In genomic region chr5:84249918-84250635, GRCh38 we compare ENCODE assay signal across 11 cellular contexts.
DNase-seq lines count a peak whose midpoint lies in the region; ATAC-seq and TF ChIP-seq lines count a peak whose summit lies in the region.
"Had no signal": no experiment of that assay in that cellular context is flagged by ENCODE, and none has a peak within 500 bp of the region (broad histone marks: within the 10 kb centered on the region; RNA-seq: fewer than 3 reads in every experiment).

No MANE protein-coding gene starts in this region.

- in situ Hi-C loops in SK-MEL-5 (cut with HindIII; ENCODE audit: low pct_unique_long_range_greater_than_20kb, low sequenced_read_pairs) = no loop called here

- no peak for ATAC-seq in GM21717 (IDR thresholded peaks at IDR 0.05; ENCODE audit: unreplicated experiment)
- ATAC-seq in HG02623 (IDR thresholded peaks at IDR 0.05; ENCODE audit: unreplicated experiment) = no peak
- ATAC-seq: natural killer cell treated with Interleukin-12 subunit alpha and Interleukin-12 subunit beta and Interleukin-15 and Interleukin-18, amount 100 ng/mL, for 72 hours had no signal

- no peak overlapping the region for H3K4me3 ChIP-seq in fibroblast of the aortic adventitia (ENCODE audit: low read depth, low read length)

- no peak for TF ChIP-seq CTCF in fibroblast of the aortic adventitia (IDR thresholded peaks at IDR 0.05; ENCODE audit: insufficient read depth, low read length)

- DNase-seq in NCI-H146 (lab: John Stamatoyannopoulos, UW) = peak; percentile 17
- DNase-seq in NCI-H146 treated with DMSO at 0.1 percent for 48 hours (lab: John Stamatoyannopoulos, UW; ENCODE audit: unreplicated experiment) = no peak
- peak; percentile 39 for DNase-seq in SK-MEL-5 (ENCODE audit: low read depth, low spot score)
- DNase-seq in fibroblast of the aortic adventitia (ENCODE audit: low read depth) = peak; percentile 51
- peak; percentile 65 for DNase-seq in smooth muscle cell of the brain vasculature (ENCODE audit: low read depth, low spot score)
- no peak for DNase-seq in NCI-H774 (lab: John Stamatoyannopoulos, UW)
- DNase-seq: hippocampal formation; stimulated activated CD4-positive, alpha-beta T cell treated with anti-CD3 and anti-CD28 coated beads, Interleukin-4, amount 100 ng/mL, for 4 hours had no signal

Comparison
In these comparisons a context has a peak if more than half of its experiments do, and no peak if none do; other contexts are left out.
1. DNase-seq: peak in NCI-H146 (single experiment), SK-MEL-5 (single experiment), fibroblast of the aortic adventitia (single experiment) and smooth muscle cell of the brain vasculature (single experiment); none in NCI-H146 treated with DMSO at 0.1 percent for 48 hours (single experiment) and NCI-H774 (single experiment).